In the genomic region with DNA sequence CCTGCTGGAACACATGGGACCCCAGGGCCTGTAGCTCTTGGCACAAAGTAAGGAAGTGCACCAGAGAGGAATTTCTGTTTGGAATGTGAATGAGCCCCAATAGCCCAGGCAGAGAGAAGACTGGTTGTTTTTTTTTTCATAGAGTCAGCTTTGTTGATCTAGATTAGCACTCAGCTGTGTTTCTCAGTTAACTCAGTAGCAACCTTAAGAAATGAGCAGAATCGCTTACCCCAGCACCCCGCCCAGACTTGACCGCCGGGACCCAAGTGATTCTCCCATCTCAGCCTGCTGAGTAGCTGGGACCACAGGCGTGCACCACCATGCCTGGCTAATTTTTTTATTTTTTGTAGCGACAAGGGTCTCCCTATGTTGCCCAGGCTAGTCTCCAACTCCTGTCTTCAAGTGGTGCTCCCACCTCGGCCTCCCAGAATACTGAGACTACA, we compare ENCODE assay signal across 8 cellular contexts. TPM values are rescaled to one million over a fixed set of nuclear protein-coding genes. Genes with fewer than 3 reads are reported as not detected.
DNase-seq lines count a peak whose midpoint lies in the region; ATAC-seq and TF ChIP-seq lines count a peak whose summit lies in the region.

No MANE protein-coding gene starts in this region.

- H3K4me3 Mint-ChIP-seq in natural killer cell treated with Interleukin-12 subunit alpha and Interleukin-12 subunit beta and Interleukin-15 and Interleukin-18, amount 100 ng/mL, for 72 hours, result peak overlapping the region; percentile 98

- DNase-seq in EL (peak; percentile 84), NCI-H69 (lab: John Stamatoyannopoulos, UW) (peak; percentile 35)
- no peak for DNase-seq in natural killer cell treated with Interleukin-12 subunit alpha and Interleukin-12 subunit beta and Interleukin-15 and Interleukin-18, amount 100 ng/mL, for 72 hours (ENCODE audit: low spot score)
- DNase-seq in stimulated activated CD4-positive, alpha-beta T cell treated with anti-CD3 and anti-CD28 coated beads, Interleukin-1b, Interleukin-23, amount 100 ng/mL, for 48 hours, result no peak

- peaks cover 3 to 5% of the 10 kb centered on the region in 2 donors for H3K36me3 ChIP-seq in duodenal mucosa (ENCODE audit: control insufficient read depth in 1 of 2, insufficient read depth in 2 of 2, low read length in 2 of 2)

- no peak for TF ChIP-seq POLR2A in GM18505 (IDR thresholded peaks at IDR 0.05; ENCODE audit: borderline replicate concordance, extremely low read depth, insufficient read depth, insufficient read length)

- H3K4me1 ChIP-seq in duodenal mucosa (ENCODE audit: control insufficient read depth in 1 of 2, insufficient read depth in 2 of 2, low read length in 2 of 2), result peaks cover 17 to 29% of the 10 kb centered on the region in 2 donors

- H3K27ac Mint-ChIP-seq in natural killer cell treated with Interleukin-12 subunit alpha and Interleukin-12 subunit beta and Interleukin-15 and Interleukin-18, amount 100 ng/mL, for 72 hours, result peak overlapping the region; percentile 97 to 99

- H3K27me3 Mint-ChIP-seq in natural killer cell treated with Interleukin-12 subunit alpha and Interleukin-12 subunit beta and Interleukin-15 and Interleukin-18, amount 100 ng/mL, for 72 hours, result no peaks in the 10 kb centered on the region

- no peak overlapping the region for H3K27ac ChIP-seq in duodenal mucosa (ENCODE audit: low read depth, low read length)

- no peaks in the 10 kb centered on the region for H3K9me3 Mint-ChIP-seq in natural killer cell treated with Interleukin-12 subunit alpha and Interleukin-12 subunit beta and Interleukin-15 and Interleukin-18, amount 100 ng/mL, for 72 hours

- no peaks in the 10 kb centered on the region for H3K27me3 ChIP-seq in duodenal mucosa (ENCODE audit: control insufficient read depth in 1 of 2, insufficient read depth in 2 of 2, low read length in 2 of 2)

- H3K4me1 Mint-ChIP-seq in natural killer cell treated with Interleukin-12 subunit alpha and Interleukin-12 subunit beta and Interleukin-15 and Interleukin-18, amount 100 ng/mL, for 72 hours (ENCODE audit: low read depth in 2 of 2), result peaks cover 43 to 49% of the 10 kb centered on the region in 2 donors

- no peaks in the 10 kb centered on the region for H3K9me3 ChIP-seq in duodenal mucosa (ENCODE audit: control insufficient read depth in 1 of 2, low read length in 2 of 2)

- peaks cover 24% of the 10 kb centered on the region for H3K36me3 Mint-ChIP-seq in natural killer cell treated with Interleukin-12 subunit alpha and Interleukin-12 subunit beta and Interleukin-15 and Interleukin-18, amount 100 ng/mL, for 72 hours

- H3K4me3 ChIP-seq in duodenal mucosa (ENCODE audit: low read depth in 1 of 2, low read length in 2 of 2), result peak overlapping the region; percentile 88 to 95

- ATAC-seq in natural killer cell treated with Interleukin-12 subunit alpha and Interleukin-12 subunit beta and Interleukin-15 and Interleukin-18, amount 100 ng/mL, for 72 hours, result no peak
- ATAC-seq in GM18873 (IDR thresholded peaks at IDR 0.05; ENCODE audit: low FRiP score, unreplicated experiment) (no peak), HG02571 (IDR thresholded peaks at IDR 0.05; ENCODE audit: unreplicated experiment) (no peak), GM18505 (IDR thresholded peaks at IDR 0.05; ENCODE audit: unreplicated experiment) (no peak)

- peak overlapping the region; percentile 90 to 96 for H3K9ac ChIP-seq in duodenal mucosa (ENCODE audit: low read depth in 1 of 2, low read length in 2 of 2)

RNA-seq across cellular contexts. Expression of a gene that starts 2.8 kb away (rescaled TPM):
- total RNA-seq in natural killer cell treated with Interleukin-12 subunit alpha and Interleukin-12 subunit beta and Interleukin-15 and Interleukin-18, amount 100 ng/mL, for 72 hours, result 10 to 100 TPM; 20.2 to 30.3 TPM

RNA-seq across cellular contexts. Expression of a gene that starts 3.0 kb away (rescaled TPM):
- 100 to 1,000 TPM; 114 to 255 TPM for total RNA-seq in natural killer cell treated with Interleukin-12 subunit alpha and Interleukin-12 subunit beta and Interleukin-15 and Interleukin-18, amount 100 ng/mL, for 72 hours

Comparison
In these comparisons a context has a peak if more than half of its experiments do, and no peak if none do; other contexts are left out.
1. DNase-seq: peak in EL (single experiment) and NCI-H69 (single experiment); none in natural killer cell treated with Interleukin-12 subunit alpha and Interleukin-12 subunit beta and Interleukin-15 and Interleukin-18, amount 100 ng/mL, for 72 hours (single experiment) and stimulated activated CD4-positive, alpha-beta T cell treated with anti-CD3 and anti-CD28 coated beads, Interleukin-1b, Interleukin-23, amount 100 ng/mL, for 48 hours (single experiment).